ENCODE assay signal across 12 cellular contexts in genomic region chr7:74164985-74165456, GRCh38. TPM values are rescaled to one million over a fixed set of nuclear protein-coding genes. Genes with fewer than 3 reads are reported as not detected.
A peak's percentile ranks its signal among the peaks of the same experiment; 100 is the strongest.
DNase-seq lines count a peak whose midpoint lies in the region; ATAC-seq, FAIRE-seq and TF ChIP-seq lines count a peak whose summit lies in the region.
"Had no signal": no experiment of that assay in that cellular context is flagged by ENCODE, and none has a peak within 500 bp of the region (broad histone marks: within the 10 kb centered on the region; RNA-seq: fewer than 3 reads in every experiment).

No MANE protein-coding gene starts in this region.

- H3K27ac ChIP-seq in left ventricle myocardium inferior (replicated peaks) (peak overlapping the region; percentile 23), right cardiac atrium (ENCODE audit: low read length) (no peak overlapping the region), foreskin keratinocyte (no peak overlapping the region)
- H3K27ac ChIP-seq: C4-2B had no signal

- no peaks in the 10 kb centered on the region for H3K9me3 ChIP-seq in left ventricle myocardium inferior (replicated peaks)
- H3K9me3 ChIP-seq in right cardiac atrium (ENCODE audit: control insufficient read depth, low read length), result no peaks in the 10 kb centered on the region

- DNase-seq in left ventricle myocardium inferior, result no peak
- no peak for DNase-seq in right cardiac atrium
- DNase-seq in foreskin keratinocyte, result no peak
- DNase-seq in type B pancreatic cell (ENCODE audit: extremely low spot score, unreplicated experiment), result no peak
- no peak for DNase-seq in COLO829 (ENCODE audit: low spot score)
- no peak for DNase-seq in stimulated activated CD4-positive, alpha-beta T cell treated with anti-CD3 and anti-CD28 coated beads, Interleukin-4, amount 100 ng/mL, for 1 hour
- DNase-seq in omental fat pad (ENCODE audit: low spot score), result no peak
- DNase-seq: activated CD4-positive, CD25-positive, alpha-beta regulatory T cell treated with anti-CD3 and anti-CD28 coated beads, Interleukin-2, amount 50 U/mL, for 72 hours; activated naive CD8-positive, alpha-beta T cell treated with anti-CD3 and anti-CD28 coated beads for 36 hours; naive thymus-derived CD8-positive, alpha-beta T cell had no signal

- no peaks in the 10 kb centered on the region for H3K27me3 Mint-ChIP-seq in type B pancreatic cell
- H3K27me3 Mint-ChIP-seq: activated naive CD8-positive, alpha-beta T cell treated with anti-CD3 and anti-CD28 coated beads for 36 hours; naive thymus-derived CD8-positive, alpha-beta T cell had no signal

- peak; percentile 20 for FAIRE-seq in TTC549 (lab: Jason Lieb, UNC)

- no peaks in the 10 kb centered on the region for H3K4me1 Mint-ChIP-seq in type B pancreatic cell (ENCODE audit: unreplicated experiment)
- H3K4me1 Mint-ChIP-seq: activated naive CD8-positive, alpha-beta T cell treated with anti-CD3 and anti-CD28 coated beads for 36 hours; naive thymus-derived CD8-positive, alpha-beta T cell had no signal

- no peak overlapping the region for H3K27ac Mint-ChIP-seq in type B pancreatic cell
- H3K27ac Mint-ChIP-seq: activated naive CD8-positive, alpha-beta T cell treated with anti-CD3 and anti-CD28 coated beads for 36 hours; naive thymus-derived CD8-positive, alpha-beta T cell had no signal

- peak; percentile 33 for TF ChIP-seq CTCF in left ventricle myocardium inferior (IDR thresholded peaks at IDR 0.05; ENCODE audit: borderline replicate concordance)
- TF ChIP-seq CTCF in foreskin keratinocyte (conservative IDR thresholded peaks at IDR 0.05), result peak; percentile 48
- TF ChIP-seq CTCF in type B pancreatic cell (conservative IDR thresholded peaks at IDR 0.05), result peak; percentile 57
- TF ChIP-seq CTCF in omental fat pad (IDR thresholded peaks at IDR 0.05), result no peak

- WGBS in right cardiac atrium, result 42% methylated on average over 7 of the region's 7 CpGs

- H3K27me3 ChIP-seq in left ventricle myocardium inferior (ENCODE audit: low read depth) (no peaks in the 10 kb centered on the region), right cardiac atrium (ENCODE audit: control insufficient read depth, insufficient read depth) (no peaks in the 10 kb centered on the region), foreskin keratinocyte (no peaks in the 10 kb centered on the region)

- H3K4me3 ChIP-seq in left ventricle myocardium inferior (no peak overlapping the region), right cardiac atrium (ENCODE audit: low read length) (no peak overlapping the region)

- H3K36me3 Mint-ChIP-seq in type B pancreatic cell, result no peaks in the 10 kb centered on the region
- H3K36me3 Mint-ChIP-seq: activated naive CD8-positive, alpha-beta T cell treated with anti-CD3 and anti-CD28 coated beads for 36 hours; naive thymus-derived CD8-positive, alpha-beta T cell had no signal

- intact Hi-C loops in left ventricle myocardium inferior (cut with micrococcal nuclease), result no loop called here
- intact Hi-C loops in right cardiac atrium (cut with DNase I), result no loop called here

- peaks cover 4% of the 10 kb centered on the region for H3K9me3 Mint-ChIP-seq in type B pancreatic cell
- H3K9me3 Mint-ChIP-seq: activated naive CD8-positive, alpha-beta T cell treated with anti-CD3 and anti-CD28 coated beads for 36 hours; naive thymus-derived CD8-positive, alpha-beta T cell had no signal

- H3K4me1 ChIP-seq in left ventricle myocardium inferior (peaks cover 9% of the 10 kb centered on the region), right cardiac atrium (ENCODE audit: control insufficient read depth, insufficient read depth, low read length) (no peaks in the 10 kb centered on the region), foreskin keratinocyte (no peaks in the 10 kb centered on the region)

- no peaks in the 10 kb centered on the region for H3K36me3 ChIP-seq in left ventricle myocardium inferior

- ATAC-seq in right cardiac atrium (no peak), foreskin keratinocyte (no peak), omental fat pad (ENCODE audit: low FRiP score) (no peak)
- ATAC-seq: naive thymus-derived CD8-positive, alpha-beta T cell had no signal

- H3K4me3 Mint-ChIP-seq in type B pancreatic cell, result no peak overlapping the region
- H3K4me3 Mint-ChIP-seq: activated naive CD8-positive, alpha-beta T cell treated with anti-CD3 and anti-CD28 coated beads for 36 hours; naive thymus-derived CD8-positive, alpha-beta T cell had no signal

RNA-seq across cellular contexts. Expression of gene EIF4H, which starts 9.1 kb away (rescaled TPM):
- total RNA-seq in left ventricle myocardium inferior (159 TPM), right cardiac atrium (100 to 1,000 TPM; 186 to 223 (median 202) TPM), foreskin keratinocyte (320 and 332 TPM in 2 replicates), type B pancreatic cell (ENCODE audit: low replicate concordance) (250 and 251 TPM in 2 replicates), omental fat pad (100 to 1,000 TPM; 195 to 284 (median 229) TPM)
- polyA plus RNA-seq in right cardiac atrium (139 TPM), foreskin keratinocyte (274 and 296 TPM in 2 replicates)

RNA-seq across cellular contexts. Expression of gene LAT2, which starts 44.8 kb away (rescaled TPM):
- total RNA-seq in left ventricle myocardium inferior, result 2.4 TPM
- total RNA-seq in right cardiac atrium, result 1 to 10 TPM; 2.4 to 5.1 (median 3.8) TPM
- polyA plus RNA-seq in right cardiac atrium, result 2.1 TPM
- total RNA-seq in foreskin keratinocyte, result 0.49 and 0.85 TPM in 2 replicates
- polyA plus RNA-seq in foreskin keratinocyte, result 0.38 and 0.49 TPM in 2 replicates
- 0.24 and 0.89 TPM in 2 replicates for total RNA-seq in type B pancreatic cell (ENCODE audit: low replicate concordance)
- 10 to 100 TPM in 3 of 4 donors, 1 to 10 TPM in 1; 3.0 to 19.4 (median 16.5) TPM for total RNA-seq in omental fat pad

Comparison
In these comparisons a context has a peak if more than half of its experiments do, and no peak if none do; other contexts are left out.
1. CTCF ChIP-seq: peak in left ventricle myocardium inferior (single experiment), foreskin keratinocyte (single experiment) and type B pancreatic cell (single experiment); none in omental fat pad (0 of 3).